Comparison of ENCODE assay signal across 32 cellular contexts in the genomic region with DNA sequence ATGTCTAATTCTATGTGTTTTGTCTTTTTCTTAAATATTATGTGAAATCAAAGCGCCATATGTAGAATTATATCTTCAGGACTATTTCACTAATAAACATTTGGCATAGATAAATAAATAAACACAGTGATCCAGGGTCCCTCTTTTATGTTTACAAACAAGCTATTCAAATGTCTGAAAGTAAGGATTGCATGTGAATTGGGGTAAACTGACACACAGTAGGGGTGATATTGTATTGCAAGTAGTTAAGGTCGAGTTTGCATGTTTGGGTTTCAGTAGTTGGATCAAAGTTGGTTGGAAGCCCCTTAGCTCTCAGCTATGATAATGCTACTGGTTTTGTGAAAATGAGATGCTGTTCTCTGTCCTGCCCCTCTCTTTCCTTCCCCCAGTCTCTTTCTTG. TPM values are rescaled to one million over a fixed set of nuclear protein-coding genes. Genes with fewer than 3 reads are reported as not detected.
"Had no signal": no experiment of that assay in that cellular context is flagged by ENCODE, and none has a peak within 500 bp of the region (broad histone marks: within the 10 kb centered on the region; RNA-seq: fewer than 3 reads in every experiment).

No MANE protein-coding gene starts in this region.

- H3K27ac Mint-ChIP-seq: activated CD4-positive, alpha-beta T cell treated with anti-CD3 and anti-CD28 coated beads, Interleukin-2, amount 10 ng/mL, durations not matched to agents 24 days and 14 days; activated CD8-positive, alpha-beta T cell treated with anti-CD3 and anti-CD28 coated beads for 36 hours; activated naive CD8-positive, alpha-beta T cell treated with anti-CD3 and anti-CD28 coated beads for 36 hours had no signal

- H3K4me3 ChIP-seq: SJSA1 had no signal

- H3K9me3 Mint-ChIP-seq: activated CD8-positive, alpha-beta T cell treated with anti-CD3 and anti-CD28 coated beads for 36 hours had no signal

- DNase-seq: activated CD4-positive, alpha-beta T cell treated with anti-CD3 and anti-CD28 coated beads, Interleukin-2, amount 10 ng/mL, durations not matched to agents 24 days and 14 days; activated CD4-positive, alpha-beta T cell treated with anti-CD3 and anti-CD28 coated beads, Interleukin-2, amount 50 U/mL, for 4 hours; activated CD8-positive, alpha-beta T cell treated with anti-CD3 and anti-CD28 coated beads for 36 hours; activated effector memory CD4-positive, alpha-beta T cell treated with Interleukin-2 at 50 U/mL for 16 hours; activated naive CD4-positive, alpha-beta T cell; activated naive CD4-positive, alpha-beta T cell treated with anti-CD3 and anti-CD28 coated beads, Interleukin-2, amount 50 U/mL, for 16 hours; activated naive CD8-positive, alpha-beta T cell treated with anti-CD3 and anti-CD28 coated beads for 36 hours; activated T-cell treated with anti-CD3 and anti-CD28 coated beads, Interleukin-2, amount 50 U/mL, for 48 hours; amniotic stem cell; aorta; brain microvascular endothelial cell; central memory CD4-positive, alpha-beta T cell; KBM-7; NCI-H1048; NCI-H1105 treated with DMSO at 0.1 percent for 48 hours; NCI-H1436; NCI-H1694; NCI-H1930; NCI-H2081 treated with DMSO at 0.1 percent for 48 hours; NCI-H345; NCI-H524 treated with DMSO at 0.1 percent for 48 hours; SHP77 treated with DMSO at 0.1 percent for 48 hours; SW 1271; T-helper 1 cell; T-helper 2 cell; T1000; WERI-Rb-1 had no signal

- ATAC-seq: activated CD8-positive, alpha-beta T cell treated with anti-CD3 and anti-CD28 coated beads for 36 hours; Panc1 had no signal

- H3K4me1 Mint-ChIP-seq: activated CD4-positive, alpha-beta T cell treated with anti-CD3 and anti-CD28 coated beads, Interleukin-2, amount 10 ng/mL, durations not matched to agents 24 days and 14 days; activated naive CD8-positive, alpha-beta T cell treated with anti-CD3 and anti-CD28 coated beads for 36 hours had no signal

- H3K36me3 Mint-ChIP-seq: activated naive CD8-positive, alpha-beta T cell treated with anti-CD3 and anti-CD28 coated beads for 36 hours; IgD-negative memory B cell had no signal

- H3K9me3 ChIP-seq: SJSA1 had no signal

- H3K27ac ChIP-seq: brain microvascular endothelial cell, SJSA1, WERI-Rb-1 had no signal

- H3K36me3 ChIP-seq: brain microvascular endothelial cell, SJSA1, WERI-Rb-1 had no signal

- H3K4me3 Mint-ChIP-seq: activated CD4-positive, alpha-beta T cell treated with anti-CD3 and anti-CD28 coated beads, Interleukin-2, amount 10 ng/mL, durations not matched to agents 24 days and 14 days; activated CD8-positive, alpha-beta T cell treated with anti-CD3 and anti-CD28 coated beads for 36 hours; activated naive CD8-positive, alpha-beta T cell treated with anti-CD3 and anti-CD28 coated beads for 36 hours; IgD-negative memory B cell had no signal

RNA-seq across cellular contexts. Expression of gene ISL1, which starts 11.4 kb away (rescaled TPM):
- total RNA-seq: activated CD4-positive, alpha-beta T cell treated with anti-CD3 and anti-CD28 coated beads, Interleukin-2, amount 10 ng/mL, durations not matched to agents 24 days and 14 days; activated CD8-positive, alpha-beta T cell treated with anti-CD3 and anti-CD28 coated beads for 36 hours; activated naive CD8-positive, alpha-beta T cell treated with anti-CD3 and anti-CD28 coated beads for 36 hours; NCI-H460; RPMI7951 had no signal
- polyA plus RNA-seq: aorta, IgD-negative memory B cell had no signal
